16 cellular contexts compared by ENCODE assay signal in genomic region chr2:236813806-236814205, GRCh38.
A peak's percentile ranks its signal among the peaks of the same experiment; 100 is the strongest.
DNase-seq lines count a peak whose midpoint lies in the region; ATAC-seq and TF ChIP-seq lines count a peak whose summit lies in the region.
"Had no signal": no experiment of that assay in that cellular context is flagged by ENCODE, and none has a peak within 500 bp of the region (broad histone marks: within the 10 kb centered on the region; RNA-seq: fewer than 3 reads in every experiment).

No MANE protein-coding gene starts in this region.

- intact Hi-C loops in thyroid gland (cut with DNase I) = no loop called here
- intact Hi-C loops in mammary epithelial cell (cut with micrococcal nuclease) = no loop called here

- peak; percentile 39 for DNase-seq in DMS79 treated with DMSO at 0.1 percent for 48 hours (lab: John Stamatoyannopoulos, UW)
- DNase-seq in DMS79 (lab: John Stamatoyannopoulos, UW) = no peak
- DNase-seq in islet precursor cell = peak; percentile 32
- DNase-seq in thyroid gland = peak; percentile 50 to 57
- no peak for DNase-seq in mammary epithelial cell
- DNase-seq in substantia nigra (lab: John Stamatoyannopoulos, UW) = no peak
- no peak for DNase-seq in stimulated activated naive CD8-positive, alpha-beta T cell treated with anti-CD3 and anti-CD28 coated beads, Interleukin-15, Interleukin-2, amounts not matched to agents 100 U/mL and 50 U/mL, for 24 hours
- DNase-seq: CD4-positive, CD25-positive, alpha-beta regulatory T cell; DMS53; H7; IMR-90 had no signal

- H3K9me3 ChIP-seq in HEK293 (ENCODE audit: control insufficient read depth, insufficient read depth, low read depth, low read length) (no peaks in the 10 kb centered on the region), thyroid gland (no peaks in the 10 kb centered on the region), mammary epithelial cell (replicated peaks; ENCODE audit: insufficient read depth, low read length) (peaks cover 3% of the 10 kb centered on the region)

- dilution Hi-C loops in mammary epithelial cell (cut with HindIII; ENCODE audit: low sequenced_read_pairs) = no loop called here

- POLR2A ChIA-PET in HEK293 (lab: Yijun Ruan, JAX) = no interaction called here

- WGBS in thyroid gland, 2 donors = 52 to 54% methylated on average over 6 of the region's 6 CpGs
- 46% methylated on average over 6 of the region's 6 CpGs for WGBS in mammary epithelial cell (ENCODE audit: low coverage, missing lambda C conversion rate)

- no peaks in the 10 kb centered on the region for H3K36me3 ChIP-seq in HEK293 (ENCODE audit: control insufficient read depth in 2 of 2, insufficient read depth in 1 of 2, low read length in 2 of 2)
- H3K36me3 ChIP-seq in thyroid gland = no peaks in the 10 kb centered on the region
- H3K36me3 ChIP-seq in mammary epithelial cell (ENCODE audit: insufficient read depth, low read length) = no peaks in the 10 kb centered on the region
- H3K36me3 ChIP-seq: BLaER1 had no signal

- H3K27me3 ChIP-seq in thyroid gland (no peaks in the 10 kb centered on the region), mammary epithelial cell (ENCODE audit: insufficient read depth, low read length) (no peaks in the 10 kb centered on the region)
- H3K27me3 ChIP-seq: BLaER1 had no signal

- in situ Hi-C loops in mammary epithelial cell (cut with MboI; ENCODE audit: low sequenced_read_pairs in 2 of 2) = no loop called here

- H3K9ac ChIP-seq in mammary epithelial cell (ENCODE audit: insufficient read depth, low read length) = no peak overlapping the region
- H3K9ac ChIP-seq: BLaER1 had no signal

- no peak overlapping the region for H2AFZ ChIP-seq in mammary epithelial cell (ENCODE audit: low read depth, low read length)
- H2AFZ ChIP-seq: GM23338 had no signal

- TF ChIP-seq CTCF in HEK293 (tag by site-specific recombination; IDR thresholded peaks at IDR 0.05) (no peak), thyroid gland (IDR thresholded peaks at IDR 0.05) (no peak), mammary epithelial cell (conservative IDR thresholded peaks at IDR 0.05 in 1 of 2, IDR thresholded peaks at IDR 0.05 in 1 of 2; ENCODE audit: extremely low read depth in 1 of 2, insufficient read depth in 1 of 2, low read depth in 1 of 2, low read length in 2 of 2) (no peak)

- CTCF ChIA-PET in HEK293 (lab: Yijun Ruan, JAX) (no interaction called here), mammary epithelial cell (lab: Charles Lee; ENCODE audit: low non-redundant PET) (no interaction called here)

- no peaks in the 10 kb centered on the region for H3K79me2 ChIP-seq in mammary epithelial cell (ENCODE audit: insufficient read depth, low read length)

- H3K27ac ChIP-seq in HEK293 (ENCODE audit: extremely low read depth, low read depth, low read length) = no peak overlapping the region
- peak overlapping the region; percentile 60 to 73 (median 66) for H3K27ac ChIP-seq in thyroid gland
- no peak overlapping the region for H3K27ac ChIP-seq in mammary epithelial cell (ENCODE audit: insufficient read depth, low read depth, low read length)
- H3K27ac ChIP-seq in substantia nigra (ENCODE audit: low read depth, low read length, poor library complexity, severe bottlenecking) = no peak overlapping the region
- H3K27ac ChIP-seq: 22Rv1, BLaER1 had no signal

- no peaks in the 10 kb centered on the region for H4K20me1 ChIP-seq in mammary epithelial cell (ENCODE audit: insufficient read depth, low read length)
- H4K20me1 ChIP-seq: BLaER1 had no signal

- ATAC-seq in stimulated activated naive CD8-positive, alpha-beta T cell treated with anti-CD3 and anti-CD28 coated beads, Interleukin-15, Interleukin-2, amounts not matched to agents 100 U/mL and 50 U/mL, for 24 hours = no peak
- ATAC-seq: GM12878, GM23338 had no signal

- H3K4me2 ChIP-seq in mammary epithelial cell (ENCODE audit: insufficient read depth, low read depth, low read length) = no peak overlapping the region
- H3K4me2 ChIP-seq: BLaER1, GM23338 had no signal

- no TSS peak for BruUV-seq in mammary epithelial cell (replicated peaks; lab: Mats Ljungman, UMichigan)

- no peak for TF ChIP-seq POLR2A in thyroid gland (IDR thresholded peaks at IDR 0.05)

- H3K4me1 ChIP-seq in HEK293 (ENCODE audit: control insufficient read depth, insufficient read depth, low read length) (no peaks in the 10 kb centered on the region), thyroid gland (peaks cover 15 to 23% of the 10 kb centered on the region in 2 donors), mammary epithelial cell (ENCODE audit: insufficient read depth, low read length) (no peaks in the 10 kb centered on the region)
- H3K4me1 ChIP-seq: BLaER1 had no signal

- H3K4me3 ChIP-seq in HEK293 (ENCODE audit: low read depth, low read length) (no peak overlapping the region), thyroid gland (replicated peaks in 1 of 3) (no peak overlapping the region), mammary epithelial cell (replicated peaks in 1 of 3; ENCODE audit: insufficient read depth in 1 of 3, low read depth in 2 of 3, low read length in 3 of 3) (no peak overlapping the region)
- H3K4me3 ChIP-seq: BLaER1, GM12878, GM23338 had no signal

TF ChIP-seq in HEK293, 187 proteins besides CTCF, POLR2A, EP300 and RAD21:
- TF ChIP-seq KLF1 (tag by site-specific recombination; IDR thresholded peaks at IDR 0.05) (0 out of 2 replicates have a peak, but pooled peaks have one; percentile 16), ZSCAN23 (tag by site-specific recombination; IDR thresholded peaks at IDR 0.05) (no peak), SETDB1 (IDR thresholded peaks at IDR 0.05; ENCODE audit: insufficient read length, low read length) (no peak)
- TF ChIP-seq, protein P1, sequence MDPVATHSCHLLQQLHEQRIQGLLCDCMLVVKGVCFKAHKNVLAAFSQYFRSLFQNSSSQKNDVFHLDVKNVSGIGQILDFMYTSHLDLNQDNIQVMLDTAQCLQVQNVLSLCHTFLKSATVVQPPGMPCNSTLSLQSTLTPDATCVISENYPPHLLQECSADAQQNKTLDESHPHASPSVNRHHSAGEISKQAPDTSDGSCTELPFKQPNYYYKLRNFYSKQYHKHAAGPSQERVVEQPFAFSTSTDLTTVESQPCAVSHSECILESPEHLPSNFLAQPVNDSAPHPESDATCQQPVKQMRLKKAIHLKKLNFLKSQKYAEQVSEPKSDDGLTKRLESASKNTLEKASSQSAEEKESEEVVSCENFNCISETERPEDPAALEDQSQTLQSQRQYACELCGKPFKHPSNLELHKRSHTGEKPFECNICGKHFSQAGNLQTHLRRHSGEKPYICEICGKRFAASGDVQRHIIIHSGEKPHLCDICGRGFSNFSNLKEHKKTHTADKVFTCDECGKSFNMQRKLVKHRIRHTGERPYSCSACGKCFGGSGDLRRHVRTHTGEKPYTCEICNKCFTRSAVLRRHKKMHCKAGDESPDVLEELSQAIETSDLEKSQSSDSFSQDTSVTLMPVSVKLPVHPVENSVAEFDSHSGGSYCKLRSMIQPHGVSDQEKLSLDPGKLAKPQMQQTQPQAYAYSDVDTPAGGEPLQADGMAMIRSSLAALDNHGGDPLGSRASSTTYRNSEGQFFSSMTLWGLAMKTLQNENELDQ (tag by site-specific recombination; IDR thresholded peaks at IDR 0.05; ENCODE audit: low read depth) = no peak

Comparison
In these comparisons a context has a peak if more than half of its experiments do, and no peak if none do; other contexts are left out.
1. DNase-seq: peak in DMS79 treated with DMSO at 0.1 percent for 48 hours (single experiment), islet precursor cell (single experiment) and thyroid gland (2 of 2); none in DMS79 (single experiment), mammary epithelial cell (single experiment), substantia nigra (0 of 49) and stimulated activated naive CD8-positive, alpha-beta T cell treated with anti-CD3 and anti-CD28 coated beads, Interleukin-15, Interleukin-2, amounts not matched to agents 100 U/mL and 50 U/mL, for 24 hours (single experiment).
2. H3K27ac ChIP-seq: peak in thyroid gland (3 of 3); none in HEK293 (single experiment), mammary epithelial cell (single experiment) and substantia nigra (single experiment).